Comparison of ENCODE assay signal across 35 cellular contexts in genomic region chr5:129419292-129419691, GRCh38. TPM values are rescaled to one million over a fixed set of nuclear protein-coding genes. Genes with fewer than 3 reads are reported as not detected.
"Had no signal": no experiment of that assay in that cellular context is flagged by ENCODE, and none has a peak within 500 bp of the region (broad histone marks: within the 10 kb centered on the region; RNA-seq: fewer than 3 reads in every experiment).

No MANE protein-coding gene starts in this region.

- H3K4me3 ChIP-seq: adrenal gland, body of pancreas, breast epithelium had no signal

- H3K27ac ChIP-seq: adrenal gland, body of pancreas, brain microvascular endothelial cell, breast epithelium, VCaP had no signal

- ATAC-seq: activated CD8-positive, alpha-beta T cell treated with anti-CD3 and anti-CD28 coated beads for 36 hours; activated naive CD4-positive, alpha-beta T cell treated with anti-CD3 and anti-CD28 coated beads, Interleukin-2, amount 50 U/mL, for 72 hours; activated T-cell treated with anti-CD3 and anti-CD28 coated beads, Interleukin-2, amount 50 U/mL, for 4 hours; activated T-cell treated with anti-CD3 and anti-CD28 coated beads, Interleukin-2, amount 50 U/mL, for 72 hours; activated T-helper 17 cell treated with anti-CD3 and anti-CD28 coated beads, Interleukin-2, amount 50 U/mL, for 72 hours; body of pancreas had no signal

- FAIRE-seq: astrocyte, TTC549 had no signal

- H3K9me3 ChIP-seq: body of pancreas had no signal

- DNase-seq: activated B cell treated with CpG ODN at 0.5 μM for 24 hours; activated CD4-positive, alpha-beta memory T cell treated with anti-CD3 and anti-CD28 coated beads for 36 hours; activated CD4-positive, alpha-beta T cell treated with anti-CD3 and anti-CD28 coated beads for 4 hours; activated CD4-positive, alpha-beta T cell treated with anti-CD3 and anti-CD28 coated beads, Interleukin-2, amount 10 ng/mL, durations not matched to agents 24 days and 14 days; activated CD4-positive, alpha-beta T cell treated with anti-CD3 and anti-CD28 coated beads, Interleukin-2, amount 50 U/mL, for 1 hour; activated CD4-positive, alpha-beta T cell treated with anti-CD3 and anti-CD28 coated beads, Interleukin-2, amount 50 U/mL, for 4 hours; activated CD4-positive, CD25-positive, alpha-beta regulatory T cell treated with anti-CD3 and anti-CD28 coated beads, Interleukin-2, amount 50 U/mL, for 72 hours; activated CD8-positive, alpha-beta memory T cell treated with anti-CD3 and anti-CD28 coated beads, Interleukin-2, amount 50 U/mL, for 4 hours; activated CD8-positive, alpha-beta T cell treated with anti-CD3 and anti-CD28 coated beads for 36 hours; activated effector memory CD4-positive, alpha-beta T cell treated with anti-CD3 and anti-CD28 coated beads, Interleukin-2, amount 50 U/mL, for 16 hours; activated gamma-delta T cell treated with Interleukin-2 at 50 U/mL for 16 hours; activated naive CD4-positive, alpha-beta T cell; activated naive CD4-positive, alpha-beta T cell treated with anti-CD3 and anti-CD28 coated beads for 36 hours; activated naive CD4-positive, alpha-beta T cell treated with anti-CD3 and anti-CD28 coated beads, Interleukin-2, amount 50 U/mL, for 16 hours; activated naive CD8-positive, alpha-beta T cell treated with anti-CD3 and anti-CD28 coated beads for 36 hours; activated T-cell treated with anti-CD3 and anti-CD28 coated beads for 4 hours; activated T-cell treated with anti-CD3 and anti-CD28 coated beads, Interleukin-2, amount 50 U/mL, for 1 hour; activated T-cell treated with anti-CD3 and anti-CD28 coated beads, Interleukin-2, amount 50 U/mL, for 4 hours; activated T-cell treated with anti-CD3 and anti-CD28 coated beads, Interleukin-2, amount 50 U/mL, for 72 hours; adrenal gland; amniotic stem cell; aorta; body of pancreas; brain microvascular endothelial cell; central memory CD4-positive, alpha-beta T cell; T-helper 2 cell; T-helper 9 cell had no signal

- H3K4me1 ChIP-seq: adrenal gland, breast epithelium had no signal

- H3K36me3 ChIP-seq: adrenal gland, brain microvascular endothelial cell, breast epithelium had no signal

- H3K27me3 ChIP-seq: adrenal gland, body of pancreas, brain microvascular endothelial cell, breast epithelium had no signal

RNA-seq across cellular contexts. Expression of gene ADAMTS19, which starts 40.8 kb away (rescaled TPM):
- total RNA-seq: activated B cell treated with CpG ODN at 0.5 μM for 24 hours; activated CD4-positive, alpha-beta memory T cell treated with anti-CD3 and anti-CD28 coated beads for 36 hours; activated CD4-positive, alpha-beta T cell treated with anti-CD3 and anti-CD28 coated beads, Interleukin-2, amount 10 ng/mL, durations not matched to agents 24 days and 14 days; activated CD8-positive, alpha-beta memory T cell treated with anti-CD3 and anti-CD28 coated beads for 36 hours; activated CD8-positive, alpha-beta T cell treated with anti-CD3 and anti-CD28 coated beads for 36 hours; activated naive CD4-positive, alpha-beta T cell treated with anti-CD3 and anti-CD28 coated beads for 36 hours; activated naive CD4-positive, alpha-beta T cell treated with anti-CD3 and anti-CD28 coated beads, Interleukin-2, amount 50 U/mL, for 72 hours; activated naive CD8-positive, alpha-beta T cell treated with anti-CD3 and anti-CD28 coated beads for 36 hours; activated T-cell treated with anti-CD3 and anti-CD28 coated beads, Interleukin-2, amount 50 U/mL, for 72 hours; activated T-helper 1 cell treated with anti-CD3 and anti-CD28 coated beads, Interleukin-12 subunit alpha, Interleukin-12 subunit beta, Interleukin-2, Interleukin-4 antibody, amounts not matched to agents 30 ng/mL and 10 ng/mL and 1 ng/mL, durations not matched to agents 14 hours and 24 hours and 36 hours; activated T-helper 17 cell treated with anti-CD3 and anti-CD28 coated beads, Interleukin-2, amount 50 U/mL, for 72 hours had no signal
